ENCODE assay signal across 10 cellular contexts in genomic region chr1:116986531-116987255, GRCh38. TPM values are rescaled to one million over a fixed set of nuclear protein-coding genes. Genes with fewer than 3 reads are reported as not detected.
A peak's percentile ranks its signal among the peaks of the same experiment; 100 is the strongest.
DNase-seq lines count a peak whose midpoint lies in the region; ATAC-seq and TF ChIP-seq lines count a peak whose summit lies in the region.
"Had no signal": no experiment of that assay in that cellular context is flagged by ENCODE, and none has a peak within 500 bp of the region (broad histone marks: within the 10 kb centered on the region; RNA-seq: fewer than 3 reads in every experiment).

No MANE protein-coding gene starts in this region.

- H3K4me1 ChIP-seq in mesenchymal stem cell (ENCODE audit: control insufficient read depth, insufficient read depth, low read depth, low read length) (peaks cover 27% of the 10 kb centered on the region), PC-9 (replicated peaks; ENCODE audit: insufficient read depth) (no peaks in the 10 kb centered on the region)
- H3K4me1 ChIP-seq: foreskin keratinocyte had no signal

- POLR2A ChIA-PET in PC-9 (lab: Charles Lee; ENCODE audit: unreplicated experiment), result no interaction called here

- H3K27me3 Mint-ChIP-seq in stimulated activated naive CD8-positive, alpha-beta T cell treated with anti-CD3 and anti-CD28 coated beads, Interleukin-15, Interleukin-2, amounts not matched to agents 100 ng/mL and 50 ng/mL, for 24 hours, result no peaks in the 10 kb centered on the region

- ATAC-seq in GM18870 (IDR thresholded peaks at IDR 0.05; ENCODE audit: unreplicated experiment), result no peak
- ATAC-seq: foreskin keratinocyte had no signal

- intact Hi-C loops in PC-9 (cut with micrococcal nuclease; ENCODE audit: unreplicated experiment), result no loop called here

- H3K18ac ChIP-seq in mesenchymal stem cell (ENCODE audit: low read depth in 1 of 2, low read length in 2 of 2), result no peak overlapping the region

- H3K4me3 ChIP-seq in mesenchymal stem cell (ENCODE audit: insufficient read depth in 1 of 2, low read depth in 1 of 2, low read length in 2 of 2), result no peak overlapping the region
- H3K4me3 ChIP-seq in PC-9, result no peak overlapping the region

- no peak overlapping the region for H2AK5ac ChIP-seq in mesenchymal stem cell (ENCODE audit: low read length, severe bottlenecking)

- H3K79me1 ChIP-seq in mesenchymal stem cell (replicated peaks; ENCODE audit: low read length, poor library complexity, severe bottlenecking), result peaks cover 5% of the 10 kb centered on the region

- DNase-seq in T-helper 2 cell (peak in 3 of 5 experiments; percentile 13 to 52 (median 24)), mesenchymal stem cell (no peak), PC-9 (no peak), COLO829 (ENCODE audit: low spot score) (no peak)
- DNase-seq in activated T-cell treated with anti-CD3 and anti-CD28 coated beads, Interleukin-2, amount 50 U/mL, for 48 hours, result peak; percentile 63 to 70
- DNase-seq: foreskin keratinocyte, mesendoderm, NCI-H526 treated with DMSO at 0.1 percent for 48 hours had no signal

- BruUV-seq in PC-9 (replicated peaks; lab: Mats Ljungman, UMichigan), result no TSS peak

- no peak overlapping the region for H2BK15ac ChIP-seq in mesenchymal stem cell (ENCODE audit: low read depth, poor library complexity, severe bottlenecking)

- H3K9me3 Mint-ChIP-seq in stimulated activated naive CD8-positive, alpha-beta T cell treated with anti-CD3 and anti-CD28 coated beads, Interleukin-15, Interleukin-2, amounts not matched to agents 100 ng/mL and 50 ng/mL, for 24 hours, result no peaks in the 10 kb centered on the region

- no peak overlapping the region for H2BK5ac ChIP-seq in mesenchymal stem cell (ENCODE audit: low read depth, low read length, poor library complexity, severe bottlenecking)

- peak overlapping the region; percentile 0 for H3K27ac ChIP-seq in mesenchymal stem cell (ENCODE audit: low read length, poor library complexity, severe bottlenecking)
- no peak overlapping the region for H3K27ac ChIP-seq in PC-9
- H3K27ac ChIP-seq: foreskin keratinocyte had no signal

- H3K9ac ChIP-seq in mesenchymal stem cell (ENCODE audit: low read length), result no peak overlapping the region

- H4K20me1 ChIP-seq in PC-9 (ENCODE audit: insufficient read depth), result no peaks in the 10 kb centered on the region

- H3K4me3 Mint-ChIP-seq in stimulated activated naive CD8-positive, alpha-beta T cell treated with anti-CD3 and anti-CD28 coated beads, Interleukin-15, Interleukin-2, amounts not matched to agents 100 ng/mL and 50 ng/mL, for 24 hours, result peak overlapping the region; percentile 77

- no peaks in the 10 kb centered on the region for H3K9me2 ChIP-seq in PC-9 (ENCODE audit: insufficient read depth)

- H3K27ac Mint-ChIP-seq in stimulated activated naive CD8-positive, alpha-beta T cell treated with anti-CD3 and anti-CD28 coated beads, Interleukin-15, Interleukin-2, amounts not matched to agents 100 ng/mL and 50 ng/mL, for 24 hours, result peak overlapping the region; percentile 97

- no peak overlapping the region for H4K91ac ChIP-seq in mesenchymal stem cell (ENCODE audit: low read length)

- no peaks in the 10 kb centered on the region for H3F3A ChIP-seq in PC-9 (ENCODE audit: insufficient read depth, low read depth)

- no peak overlapping the region for H3K23ac ChIP-seq in mesenchymal stem cell (ENCODE audit: low read length in 2 of 2)

- no peak for TF ChIP-seq CTCF in PC-9 (conservative IDR thresholded peaks at IDR 0.05)

- CTCF ChIA-PET in PC-9 (lab: Charles Lee), result no interaction called here

- no peak overlapping the region for H2BK120ac ChIP-seq in mesenchymal stem cell (ENCODE audit: low read depth, low read length)

- no peaks in the 10 kb centered on the region for H3K27me3 ChIP-seq in mesenchymal stem cell (ENCODE audit: control insufficient read depth in 1 of 2, insufficient read depth in 1 of 2, low read length in 2 of 2)
- H3K27me3 ChIP-seq in PC-9 (ENCODE audit: insufficient read depth, low read depth), result no peaks in the 10 kb centered on the region
- H3K27me3 ChIP-seq: foreskin keratinocyte had no signal

- H3K4me2 ChIP-seq in mesenchymal stem cell (ENCODE audit: low read length, poor library complexity, severe bottlenecking) (no peak overlapping the region), PC-9 (no peak overlapping the region)

- H3K36me3 ChIP-seq in mesenchymal stem cell (ENCODE audit: control insufficient read depth in 1 of 2, insufficient read depth in 2 of 2, low read depth in 1 of 2, low read length in 2 of 2) (peaks cover 3 to 16% of the 10 kb centered on the region in 2 experiments), PC-9 (ENCODE audit: low read depth) (0 out of 2 replicates have a peak, but pooled peaks cover 3% of the 10 kb centered on the region)

- WGBS in mesenchymal stem cell, result 94% methylated on average over 26 of the region's 27 CpGs

- no peak overlapping the region for H2BK12ac ChIP-seq in mesenchymal stem cell (ENCODE audit: low read length in 2 of 2)

- peaks cover 53% of the 10 kb centered on the region for H3K4me1 Mint-ChIP-seq in stimulated activated naive CD8-positive, alpha-beta T cell treated with anti-CD3 and anti-CD28 coated beads, Interleukin-15, Interleukin-2, amounts not matched to agents 100 ng/mL and 50 ng/mL, for 24 hours (ENCODE audit: low read depth)

- H3K4ac ChIP-seq in mesenchymal stem cell (ENCODE audit: low read depth in 1 of 2, low read length in 2 of 2), result no peak overlapping the region

- H2AFZ ChIP-seq in mesenchymal stem cell (ENCODE audit: low read depth, low read length) (no peak overlapping the region), PC-9 (no peak overlapping the region)

- no peak overlapping the region for H3K14ac ChIP-seq in mesenchymal stem cell (ENCODE audit: low read length in 2 of 2)

- H4K8ac ChIP-seq in mesenchymal stem cell (ENCODE audit: low read length), result no peak overlapping the region

- H3K36me3 Mint-ChIP-seq in stimulated activated naive CD8-positive, alpha-beta T cell treated with anti-CD3 and anti-CD28 coated beads, Interleukin-15, Interleukin-2, amounts not matched to agents 100 ng/mL and 50 ng/mL, for 24 hours (ENCODE audit: low read depth), result peaks cover 4% of the 10 kb centered on the region

- no peaks in the 10 kb centered on the region for H3K79me2 ChIP-seq in PC-9 (ENCODE audit: low read depth)

- H3K9me3 ChIP-seq in mesenchymal stem cell (ENCODE audit: control insufficient read depth, low read length), result no peaks in the 10 kb centered on the region
- no peaks in the 10 kb centered on the region for H3K9me3 ChIP-seq in PC-9 (ENCODE audit: insufficient read depth, low read depth)

RNA-seq across cellular contexts. Expression of gene CD101, which starts 14.9 kb away (rescaled TPM):
- 0.29 TPM for polyA plus RNA-seq in mesenchymal stem cell (2013, experiment 1 of 2)
- polyA plus RNA-seq in mesenchymal stem cell (2013, experiment 2 of 2), result 0.21 TPM
- 0.76 and 1.8 TPM in 2 replicates for total RNA-seq in PC-9 (2021)

Comparison
In these comparisons a context has a peak if more than half of its experiments do, and no peak if none do; other contexts are left out.
1. DNase-seq: peak in T-helper 2 cell (3 of 5) and activated T-cell treated with anti-CD3 and anti-CD28 coated beads, Interleukin-2, amount 50 U/mL, for 48 hours (2 of 2); none in mesenchymal stem cell (single experiment), PC-9 (0 of 2) and COLO829 (single experiment).